8 cellular contexts compared by ENCODE assay signal in genomic region chr15:74598126-74598842, GRCh38. TPM values are rescaled to one million over a fixed set of nuclear protein-coding genes. Genes with fewer than 3 reads are reported as not detected.
DNase-seq lines count a peak whose midpoint lies in the region; ATAC-seq lines count a peak whose summit lies in the region.

No MANE protein-coding gene starts in this region.

- no CpG with 5 or more reads among the region's 26 CpGs for WGBS in neuronal stem cell (ENCODE audit: extremely low coverage in 2 of 2, insufficient read length in 2 of 2, insufficient replicate concordance in 1 of 2), 2 donors

- DNase-seq in D341Med (ENCODE audit: low spot score) (peak; percentile 80), SHP77 treated with DMSO at 0.1 percent for 48 hours (lab: John Stamatoyannopoulos, UW) (peak; percentile 87), foreskin melanocyte (peak; percentile 72), neuronal stem cell (ENCODE audit: low spot score) (peak; percentile 69)
- DNase-seq in activated naive CD4-positive, alpha-beta T cell treated with Interleukin-2 at 50 U/mL for 16 hours: peak; percentile 90

- peaks cover 3% of the 10 kb centered on the region for H3K79me1 ChIP-seq in neuronal stem cell (ENCODE audit: low read depth, low read length)

- H2BK12ac ChIP-seq in neuronal stem cell (ENCODE audit: low read length): no peak overlapping the region

- H4K8ac ChIP-seq in neuronal stem cell (ENCODE audit: low read depth, low read length): peak overlapping the region; percentile 89

- H3K4me2 ChIP-seq in neuronal stem cell (ENCODE audit: insufficient read depth, low read length, poor library complexity, severe bottlenecking): peak overlapping the region; percentile 52

- H3K27ac ChIP-seq in HUES6 (ENCODE audit: low read depth, low read length): 0 out of 2 replicates have a peak overlapping the region, but pooled peaks have one; percentile 7
- H3K27ac ChIP-seq in neuronal stem cell (replicated peaks; ENCODE audit: low read length): peak overlapping the region; percentile 73
- H3K27ac ChIP-seq in subcutaneous abdominal adipose tissue (ENCODE audit: low read depth, low read length): peak overlapping the region; percentile 89

- H3K27me3 ChIP-seq in HUES6 (ENCODE audit: control insufficient read depth, insufficient read depth, low read length) (no peaks in the 10 kb centered on the region), neuronal stem cell (ENCODE audit: control insufficient read depth in 3 of 3, insufficient read depth in 3 of 3, low read depth in 1 of 3, low read length in 3 of 3) (no peaks in the 10 kb centered on the region), subcutaneous abdominal adipose tissue (ENCODE audit: control insufficient read depth in 5 of 5, insufficient read depth in 4 of 5, low read length in 5 of 5) (no peaks in the 10 kb centered on the region)

- peak overlapping the region; percentile 17 for H3K14ac ChIP-seq in neuronal stem cell (ENCODE audit: low read length)

- peak overlapping the region; percentile 93 for H3K18ac ChIP-seq in neuronal stem cell (ENCODE audit: low read length)

- peak overlapping the region; percentile 47 for H3K23ac ChIP-seq in neuronal stem cell (ENCODE audit: low read depth, low read length, poor library complexity)

- H2BK5ac ChIP-seq in neuronal stem cell (ENCODE audit: low read length): peak overlapping the region; percentile 85

- peaks cover 44% of the 10 kb centered on the region for H3K36me3 ChIP-seq in HUES6 (ENCODE audit: control insufficient read depth, insufficient read depth, low read length)
- H3K36me3 ChIP-seq in neuronal stem cell (replicated peaks in 1 of 2; ENCODE audit: control insufficient read depth in 2 of 2, insufficient read depth in 2 of 2, low read length in 2 of 2): peaks cover 18 to 47% of the 10 kb centered on the region in 2 donors
- H3K36me3 ChIP-seq in subcutaneous abdominal adipose tissue (ENCODE audit: control insufficient read depth in 5 of 5, insufficient read depth in 5 of 5, low read length in 5 of 5): peaks cover 0 to 23% (median 4%) of the 10 kb centered on the region in 5 donors

- no peak overlapping the region for H4K91ac ChIP-seq in neuronal stem cell (ENCODE audit: low read depth, low read length, poor library complexity)

- H2BK120ac ChIP-seq in neuronal stem cell (ENCODE audit: low read depth, low read length): no peak overlapping the region

- ATAC-seq in GM21390 (IDR thresholded peaks at IDR 0.05; ENCODE audit: unreplicated experiment): peak; percentile 93

- H3K9me3 ChIP-seq in HUES6 (ENCODE audit: control insufficient read depth, insufficient read depth, low read depth, low read length) (no peaks in the 10 kb centered on the region), neuronal stem cell (replicated peaks in 1 of 2; ENCODE audit: control insufficient read depth in 2 of 2, insufficient read depth in 1 of 2, low read depth in 1 of 2, low read length in 2 of 2) (no peaks in the 10 kb centered on the region), subcutaneous abdominal adipose tissue (ENCODE audit: control insufficient read depth in 5 of 5, low read length in 5 of 5) (no peaks in the 10 kb centered on the region)

- H2AK5ac ChIP-seq in neuronal stem cell (ENCODE audit: low read depth, low read length): peak overlapping the region; percentile 98

- no peak overlapping the region for H3K9ac ChIP-seq in HUES6 (ENCODE audit: low read length)
- H3K9ac ChIP-seq in neuronal stem cell (ENCODE audit: low read depth, low read length, poor library complexity): peak overlapping the region; percentile 14
- peak overlapping the region; percentile 43 to 87 (median 85) for H3K9ac ChIP-seq in subcutaneous abdominal adipose tissue (ENCODE audit: low read length in 5 of 5)

- no peak overlapping the region for H2AFZ ChIP-seq in neuronal stem cell (ENCODE audit: low read length)

- no peak overlapping the region for H3K4ac ChIP-seq in neuronal stem cell (ENCODE audit: low read length)

- H3K4me1 ChIP-seq in HUES6 (ENCODE audit: control insufficient read depth, insufficient read depth, low read length): peaks cover 9% of the 10 kb centered on the region
- H3K4me1 ChIP-seq in neuronal stem cell (ENCODE audit: control insufficient read depth in 2 of 2, insufficient read depth in 1 of 2, low read depth in 1 of 2, low read length in 2 of 2): peaks cover 0 to 5% of the 10 kb centered on the region in 2 donors
- H3K4me1 ChIP-seq in subcutaneous abdominal adipose tissue (ENCODE audit: control insufficient read depth in 5 of 5, insufficient read depth in 5 of 5, low read length in 5 of 5): peaks cover 8 to 22% (median 21%) of the 10 kb centered on the region in 5 donors

- H3K4me3 ChIP-seq in HUES6 (ENCODE audit: low read depth, low read length) (peak overlapping the region; percentile 52), neuronal stem cell (ENCODE audit: low read length in 2 of 2) (peak overlapping the region in 1 of 2 donors; percentile 52), subcutaneous abdominal adipose tissue (ENCODE audit: low read depth in 1 of 5, low read length in 5 of 5) (peak overlapping the region; percentile 83 to 96 (median 86))

- peak overlapping the region; percentile 52 for H2BK15ac ChIP-seq in neuronal stem cell (ENCODE audit: low read length)

RNA-seq across cellular contexts. Expression of gene CLK3, which starts 17.4 kb away (rescaled TPM):
- 63.5 TPM for polyA plus RNA-seq in neuronal stem cell (2013, experiment 1 of 2)
- polyA plus RNA-seq in neuronal stem cell (2013, experiment 2 of 2): 65.4 TPM

RNA-seq across cellular contexts. Expression of gene ARID3B, which starts 57.3 kb away (rescaled TPM):
- 63.3 TPM for polyA plus RNA-seq in neuronal stem cell (2013, experiment 1 of 2)
- polyA plus RNA-seq in neuronal stem cell (2013, experiment 2 of 2): 66.0 TPM

Comparison
In these comparisons a context has a peak if more than half of its experiments do, and no peak if none do; other contexts are left out.
1. H3K27ac ChIP-seq: peak in every context shown above with its lines; median percentile 89 in subcutaneous abdominal adipose tissue; 73 in neuronal stem cell; 7 in HUES6.